In genomic region chr12:114291389-114292075, GRCh38 we compare ENCODE assay signal across 19 cellular contexts.
DNase-seq lines count a peak whose midpoint lies in the region; ATAC-seq and TF ChIP-seq lines count a peak whose summit lies in the region.
"Had no signal": no experiment of that assay in that cellular context is flagged by ENCODE, and none has a peak within 500 bp of the region (broad histone marks: within the 10 kb centered on the region; RNA-seq: fewer than 3 reads in every experiment).

No MANE protein-coding gene starts in this region.

- H3K9me3 ChIP-seq in CD8-positive, alpha-beta memory T cell (ENCODE audit: low read length): no peaks in the 10 kb centered on the region
- H3K9me3 ChIP-seq: BLaER1, HAP-1 had no signal

- H3K4me1 Mint-ChIP-seq in GM23338: peaks cover 20% of the 10 kb centered on the region
- no peaks in the 10 kb centered on the region for H3K4me1 Mint-ChIP-seq in CD8-positive, alpha-beta memory T cell
- H3K4me1 Mint-ChIP-seq: B cell; CD4-positive, CD25-positive, alpha-beta regulatory T cell had no signal

- H2AFZ ChIP-seq in GM23338: peak overlapping the region; percentile 66; the same call in 1 of the 2 replicates

- H3K36me3 ChIP-seq in GM23338 (ENCODE audit: insufficient read depth): no peaks in the 10 kb centered on the region
- no peaks in the 10 kb centered on the region for H3K36me3 ChIP-seq in CD8-positive, alpha-beta memory T cell (ENCODE audit: insufficient read depth, low read length)
- H3K36me3 ChIP-seq: BLaER1, HAP-1 had no signal

- H3K27me3 ChIP-seq in GM23338 (ENCODE audit: insufficient read depth): no peaks in the 10 kb centered on the region
- no peaks in the 10 kb centered on the region for H3K27me3 ChIP-seq in CD8-positive, alpha-beta memory T cell (ENCODE audit: insufficient read depth, low read length, poor library complexity, severe bottlenecking)
- H3K27me3 ChIP-seq: BLaER1 had no signal

- H3K36me3 Mint-ChIP-seq in GM23338 (ENCODE audit: low read depth): peaks cover 13% of the 10 kb centered on the region; the same call in 2 of the 3 replicates
- H3K36me3 Mint-ChIP-seq in CD8-positive, alpha-beta memory T cell: no peaks in the 10 kb centered on the region
- H3K36me3 Mint-ChIP-seq: CD4-positive, CD25-positive, alpha-beta regulatory T cell; CD8-positive, alpha-beta T cell had no signal

- CTCF ChIA-PET in CD8-positive, alpha-beta memory T cell (lab: Charles Lee): no interaction called here

- H4K20me1 ChIP-seq in GM23338 (replicated peaks; ENCODE audit: insufficient read depth): no peaks in the 10 kb centered on the region
- H4K20me1 ChIP-seq: BLaER1 had no signal

- POLR2A ChIA-PET in CD8-positive, alpha-beta memory T cell (lab: Charles Lee): no interaction called here

- peaks cover 19% of the 10 kb centered on the region for H3K4me1 ChIP-seq in GM23338 (ENCODE audit: insufficient read depth)
- H3K4me1 ChIP-seq in CD8-positive, alpha-beta memory T cell (ENCODE audit: insufficient read depth, low read length): no peaks in the 10 kb centered on the region
- H3K4me1 ChIP-seq: BLaER1, HAP-1 had no signal

- H3K4me3 Mint-ChIP-seq in GM23338: no peak overlapping the region
- H3K4me3 Mint-ChIP-seq in CD8-positive, alpha-beta memory T cell: no peak overlapping the region
- H3K4me3 Mint-ChIP-seq: B cell; CD4-positive, CD25-positive, alpha-beta regulatory T cell; CD8-positive, alpha-beta T cell; HFFc6 had no signal

- no peaks in the 10 kb centered on the region for H3K79me2 ChIP-seq in GM23338 (replicated peaks; ENCODE audit: insufficient read depth)

- H3K4me3 ChIP-seq in GM23338: no peak overlapping the region
- H3K4me3 ChIP-seq in fibroblast of mammary gland (ENCODE audit: control insufficient read depth, low read depth, low read length): no peak overlapping the region
- no peak overlapping the region for H3K4me3 ChIP-seq in CD8-positive, alpha-beta memory T cell (ENCODE audit: low read length)
- H3K4me3 ChIP-seq: BLaER1, HAP-1 had no signal

- no peak for TF ChIP-seq CTCF in GM23338 (conservative IDR thresholded peaks at IDR 0.05; ENCODE audit: low read depth in 2 of 2)
- no peak for TF ChIP-seq CTCF in fibroblast of mammary gland (conservative IDR thresholded peaks at IDR 0.05; ENCODE audit: control insufficient read depth, insufficient read depth, low read depth, low read length)

- H3K9me3 Mint-ChIP-seq in GM23338: peaks cover 13% of the 10 kb centered on the region; the same call in 2 of the 3 replicates
- H3K9me3 Mint-ChIP-seq in CD8-positive, alpha-beta memory T cell: peaks cover 0 to 7% (median 4%) of the 10 kb centered on the region in 5 donors
- H3K9me3 Mint-ChIP-seq: HFFc6 had no signal

- peaks cover 7% of the 10 kb centered on the region for H3K27me3 Mint-ChIP-seq in GM23338 (ENCODE audit: insufficient read depth, low read depth, poor library complexity)
- H3K27me3 Mint-ChIP-seq in CD8-positive, alpha-beta memory T cell: peaks cover 1 to 5% of the 10 kb centered on the region in 2 donors
- H3K27me3 Mint-ChIP-seq: CD4-positive, CD25-positive, alpha-beta regulatory T cell had no signal

- H3K27ac ChIP-seq in GM23338 (ENCODE audit: low read depth): no peak overlapping the region
- H3K27ac ChIP-seq in CD8-positive, alpha-beta memory T cell (ENCODE audit: low read depth, low read length): no peak overlapping the region
- H3K27ac ChIP-seq: 22Rv1, BLaER1, C4-2B had no signal

- 0 out of 2 replicates have a peak, but pooled peaks cover 5% of the 10 kb centered on the region for H3F3A ChIP-seq in GM23338 (replicated peaks; ENCODE audit: low read depth)

- ATAC-seq in GM23338 (no peak), GM19452 (IDR thresholded peaks at IDR 0.05; ENCODE audit: unreplicated experiment) (no peak), left lobe of liver (no peak)
- ATAC-seq: CD8-positive, alpha-beta T cell had no signal

- H3K27ac Mint-ChIP-seq in GM23338: no peak overlapping the region
- H3K27ac Mint-ChIP-seq in CD8-positive, alpha-beta memory T cell: no peak overlapping the region
- H3K27ac Mint-ChIP-seq: B cell; CD4-positive, CD25-positive, alpha-beta regulatory T cell; CD8-positive, alpha-beta T cell; HFFc6 had no signal

- peak; percentile 51 for DNase-seq in AG08395 (ENCODE audit: low spot score)
- DNase-seq in EH (ENCODE audit: low read depth): peak; percentile 54
- no peak for DNase-seq in GM23338 (ENCODE audit: low spot score)
- peak; percentile 19 for DNase-seq in fibroblast of mammary gland (ENCODE audit: low read depth)
- no peak for DNase-seq in left lobe of liver (ENCODE audit: low spot score)
- DNase-seq in CD8-positive, alpha-beta memory T cell: no peak
- no peak for DNase-seq in superior temporal gyrus (ENCODE audit: extremely low spot score)
- DNase-seq: CD4-positive, CD25-positive, alpha-beta regulatory T cell; CD8-positive, alpha-beta T cell; DMS 273 treated with DMSO at 0.1 percent for 48 hours; DMS79; GF-D8; HFFc6 had no signal

- H3K4me2 ChIP-seq in GM23338: no peak overlapping the region
- H3K4me2 ChIP-seq: BLaER1 had no signal

- H3K9me2 ChIP-seq in GM23338 (ENCODE audit: insufficient read depth): peaks cover 26% of the 10 kb centered on the region; the same call in 1 of the 2 replicates

TF ChIP-seq in GM23338, 12 proteins besides CTCF, POLR2A, EP300 and RAD21:
- no peak for TF ChIP-seq STAT1 (IDR thresholded peaks at IDR 0.05; ENCODE audit: unreplicated experiment)

Comparison
In these comparisons a context has a peak if more than half of its experiments do, and no peak if none do; other contexts are left out.
1. DNase-seq: peak in AG08395 (single experiment), EH (single experiment) and fibroblast of mammary gland (single experiment); none in GM23338 (single experiment), left lobe of liver (single experiment), CD8-positive, alpha-beta memory T cell (0 of 5) and superior temporal gyrus (single experiment).